ENCODE assay signal across 1 cellular context in genomic region chr1:32714277-32714676, GRCh38.
TF ChIP-seq lines count a peak whose summit lies in the region.

No MANE protein-coding gene starts in this region.

TF ChIP-seq in HepG2, 621 proteins besides CTCF, POLR2A, EP300 and RAD21 (continued from another document and continues in another):
- TF ChIP-seq PRDM4 (CRISPR knock-in tag; IDR thresholded peaks at IDR 0.05; ENCODE audit: borderline replicate concordance) (no peak), SOX5 (CRISPR knock-in tag; IDR thresholded peaks at IDR 0.05; ENCODE audit: borderline replicate concordance) (peak; percentile 51; the same call in 1 of the 2 replicates), GTF3A (CRISPR knock-in tag; conservative IDR thresholded peaks at IDR 0.05) (0 out of 2 replicates have a peak, but pooled peaks have one; percentile 75), FOSL2 (CRISPR knock-in tag; IDR thresholded peaks at IDR 0.05) (peak; percentile 74), ZNF792 (CRISPR knock-in tag; IDR thresholded peaks at IDR 0.05) (0 out of 2 replicates have a peak, but pooled peaks have one; percentile 52), ELF3 (CRISPR knock-in tag; IDR thresholded peaks at IDR 0.05) (peak; percentile 38; the same call in 1 of the 2 replicates), ZNF224 (CRISPR knock-in tag; IDR thresholded peaks at IDR 0.05) (no peak), HNF4G (IDR thresholded peaks at IDR 0.05; ENCODE audit: borderline replicate concordance, low read depth, low read length) (peak; percentile 56), HNF4G (CRISPR knock-in tag; IDR thresholded peaks at IDR 0.05; ENCODE audit: borderline replicate concordance, low read depth) (no peak), ATF5 (CRISPR knock-in tag; IDR thresholded peaks at IDR 0.05; ENCODE audit: low read depth) (no peak), SP5 (CRISPR knock-in tag; IDR thresholded peaks at IDR 0.05; ENCODE audit: borderline replicate concordance, low read depth) (peak; percentile 34; the same call in 1 of the 2 replicates), MZF1 (CRISPR knock-in tag; IDR thresholded peaks at IDR 0.05; ENCODE audit: borderline replicate concordance) (no peak), TFAP4 (IDR thresholded peaks at IDR 0.05; ENCODE audit: borderline replicate concordance, low read depth) (no peak), RARA (CRISPR knock-in tag; IDR thresholded peaks at IDR 0.05) (0 out of 2 replicates have a peak, but pooled peaks have one; percentile 17), BHLHE40 (IDR thresholded peaks at IDR 0.05; ENCODE audit: low read length) (0 out of 2 replicates have a peak, but pooled peaks have one; percentile 33), ZNF256 (CRISPR knock-in tag; conservative IDR thresholded peaks at IDR 0.05) (no peak), ZBTB7B (CRISPR knock-in tag; IDR thresholded peaks at IDR 0.05) (peak; percentile 60; the same call in 1 of the 2 replicates), ZNF3 (CRISPR knock-in tag; IDR thresholded peaks at IDR 0.05) (peak; percentile 63; the same call in 1 of the 2 replicates), AGO2 (optimal IDR thresholded peaks at IDR 0.05; ENCODE audit: low read depth, low read length) (no peak), ZNF143 (CRISPR knock-in tag; IDR thresholded peaks at IDR 0.05) (0 out of 2 replicates have a peak, but pooled peaks have one; percentile 17), TOPORS (CRISPR knock-in tag; IDR thresholded peaks at IDR 0.05) (no peak), ZNF326 (CRISPR knock-in tag; IDR thresholded peaks at IDR 0.05; ENCODE audit: borderline replicate concordance) (no peak), THAP11 (CRISPR knock-in tag; IDR thresholded peaks at IDR 0.05) (peak; percentile 39; the same call in 1 of the 2 replicates), GZF1 (CRISPR knock-in tag; IDR thresholded peaks at IDR 0.05) (no peak), SOX13 (IDR thresholded peaks at IDR 0.05) (no peak), SOX13 (CRISPR knock-in tag; conservative IDR thresholded peaks at IDR 0.05 in 1 of 2, IDR thresholded peaks at IDR 0.05 in 1 of 2) (peak in 1 of 2 experiments; percentile 67; a peak in 2 of 4 replicates), YEATS4 (CRISPR knock-in tag; IDR thresholded peaks at IDR 0.05; ENCODE audit: borderline replicate concordance) (peak; percentile 42; the same call in 1 of the 2 replicates), ATF1 (CRISPR knock-in tag; IDR thresholded peaks at IDR 0.05) (no peak), ZNF775 (CRISPR knock-in tag; IDR thresholded peaks at IDR 0.05; ENCODE audit: borderline replicate concordance) (no peak), ZFP36L1 (CRISPR knock-in tag; IDR thresholded peaks at IDR 0.05) (no peak), ZNF441 (CRISPR knock-in tag; IDR thresholded peaks at IDR 0.05; ENCODE audit: borderline replicate concordance) (peak; percentile 64), ERF (CRISPR knock-in tag; IDR thresholded peaks at IDR 0.05) (0 out of 2 replicates have a peak, but pooled peaks have one; percentile 41), RCOR2 (CRISPR knock-in tag; IDR thresholded peaks at IDR 0.05) (no peak), ZNF746 (CRISPR knock-in tag; IDR thresholded peaks at IDR 0.05) (no peak), FOXA1 (IDR thresholded peaks at IDR 0.05) (peak; percentile 77), FOXA1 (CRISPR knock-in tag; IDR thresholded peaks at IDR 0.05) (peak; percentile 99), ZNF782 (CRISPR knock-in tag; IDR thresholded peaks at IDR 0.05; ENCODE audit: borderline replicate concordance) (no peak), SMARCE1 (IDR thresholded peaks at IDR 0.05; ENCODE audit: borderline replicate concordance) (no peak), TERF1 (CRISPR knock-in tag; IDR thresholded peaks at IDR 0.05) (no peak), ZC3H13 (CRISPR knock-in tag; IDR thresholded peaks at IDR 0.05) (no peak), ZNF263 (CRISPR knock-in tag; IDR thresholded peaks at IDR 0.05) (no peak), ZFY (CRISPR knock-in tag; IDR thresholded peaks at IDR 0.05) (peak; percentile 25; the same call in 1 of the 2 replicates), ISL2 (CRISPR knock-in tag; IDR thresholded peaks at IDR 0.05) (peak; percentile 14; the same call in 1 of the 2 replicates), ZKSCAN8 (CRISPR knock-in tag; IDR thresholded peaks at IDR 0.05; ENCODE audit: borderline replicate concordance) (peak; percentile 68; the same call in 1 of the 2 replicates), RXRA (CRISPR knock-in tag; IDR thresholded peaks at IDR 0.05) (peak; percentile 42; the same call in 1 of the 2 replicates), ZNF619 (CRISPR knock-in tag; IDR thresholded peaks at IDR 0.05) (no peak), ZBTB39 (CRISPR knock-in tag; IDR thresholded peaks at IDR 0.05) (no peak), RFX5 (IDR thresholded peaks at IDR 0.05; ENCODE audit: low read depth, low read length) (no peak)
- TF ChIP-seq, protein P1, sequence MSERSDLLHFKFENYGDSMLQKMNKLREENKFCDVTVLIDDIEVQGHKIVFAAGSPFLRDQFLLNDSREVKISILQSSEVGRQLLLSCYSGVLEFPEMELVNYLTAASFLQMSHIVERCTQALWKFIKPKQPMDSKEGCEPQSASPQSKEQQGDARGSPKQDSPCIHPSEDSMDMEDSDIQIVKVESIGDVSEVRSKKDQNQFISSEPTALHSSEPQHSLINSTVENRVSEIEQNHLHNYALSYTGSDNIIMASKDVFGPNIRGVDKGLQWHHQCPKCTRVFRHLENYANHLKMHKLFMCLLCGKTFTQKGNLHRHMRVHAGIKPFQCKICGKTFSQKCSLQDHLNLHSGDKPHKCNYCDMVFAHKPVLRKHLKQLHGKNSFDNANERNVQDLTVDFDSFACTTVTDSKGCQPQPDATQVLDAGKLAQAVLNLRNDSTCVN (CRISPR knock-in tag; IDR thresholded peaks at IDR 0.05; ENCODE audit: borderline replicate concordance): no peak
- TF ChIP-seq, protein P2, sequence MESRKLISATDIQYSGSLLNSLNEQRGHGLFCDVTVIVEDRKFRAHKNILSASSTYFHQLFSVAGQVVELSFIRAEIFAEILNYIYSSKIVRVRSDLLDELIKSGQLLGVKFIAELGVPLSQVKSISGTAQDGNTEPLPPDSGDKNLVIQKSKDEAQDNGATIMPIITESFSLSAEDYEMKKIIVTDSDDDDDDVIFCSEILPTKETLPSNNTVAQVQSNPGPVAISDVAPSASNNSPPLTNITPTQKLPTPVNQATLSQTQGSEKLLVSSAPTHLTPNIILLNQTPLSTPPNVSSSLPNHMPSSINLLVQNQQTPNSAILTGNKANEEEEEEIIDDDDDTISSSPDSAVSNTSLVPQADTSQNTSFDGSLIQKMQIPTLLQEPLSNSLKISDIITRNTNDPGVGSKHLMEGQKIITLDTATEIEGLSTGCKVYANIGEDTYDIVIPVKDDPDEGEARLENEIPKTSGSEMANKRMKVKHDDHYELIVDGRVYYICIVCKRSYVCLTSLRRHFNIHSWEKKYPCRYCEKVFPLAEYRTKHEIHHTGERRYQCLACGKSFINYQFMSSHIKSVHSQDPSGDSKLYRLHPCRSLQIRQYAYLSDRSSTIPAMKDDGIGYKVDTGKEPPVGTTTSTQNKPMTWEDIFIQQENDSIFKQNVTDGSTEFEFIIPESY (CRISPR knock-in tag; IDR thresholded peaks at IDR 0.05): peak; percentile 15; the same call in 1 of the 2 replicates
- TF ChIP-seq, protein P3, sequence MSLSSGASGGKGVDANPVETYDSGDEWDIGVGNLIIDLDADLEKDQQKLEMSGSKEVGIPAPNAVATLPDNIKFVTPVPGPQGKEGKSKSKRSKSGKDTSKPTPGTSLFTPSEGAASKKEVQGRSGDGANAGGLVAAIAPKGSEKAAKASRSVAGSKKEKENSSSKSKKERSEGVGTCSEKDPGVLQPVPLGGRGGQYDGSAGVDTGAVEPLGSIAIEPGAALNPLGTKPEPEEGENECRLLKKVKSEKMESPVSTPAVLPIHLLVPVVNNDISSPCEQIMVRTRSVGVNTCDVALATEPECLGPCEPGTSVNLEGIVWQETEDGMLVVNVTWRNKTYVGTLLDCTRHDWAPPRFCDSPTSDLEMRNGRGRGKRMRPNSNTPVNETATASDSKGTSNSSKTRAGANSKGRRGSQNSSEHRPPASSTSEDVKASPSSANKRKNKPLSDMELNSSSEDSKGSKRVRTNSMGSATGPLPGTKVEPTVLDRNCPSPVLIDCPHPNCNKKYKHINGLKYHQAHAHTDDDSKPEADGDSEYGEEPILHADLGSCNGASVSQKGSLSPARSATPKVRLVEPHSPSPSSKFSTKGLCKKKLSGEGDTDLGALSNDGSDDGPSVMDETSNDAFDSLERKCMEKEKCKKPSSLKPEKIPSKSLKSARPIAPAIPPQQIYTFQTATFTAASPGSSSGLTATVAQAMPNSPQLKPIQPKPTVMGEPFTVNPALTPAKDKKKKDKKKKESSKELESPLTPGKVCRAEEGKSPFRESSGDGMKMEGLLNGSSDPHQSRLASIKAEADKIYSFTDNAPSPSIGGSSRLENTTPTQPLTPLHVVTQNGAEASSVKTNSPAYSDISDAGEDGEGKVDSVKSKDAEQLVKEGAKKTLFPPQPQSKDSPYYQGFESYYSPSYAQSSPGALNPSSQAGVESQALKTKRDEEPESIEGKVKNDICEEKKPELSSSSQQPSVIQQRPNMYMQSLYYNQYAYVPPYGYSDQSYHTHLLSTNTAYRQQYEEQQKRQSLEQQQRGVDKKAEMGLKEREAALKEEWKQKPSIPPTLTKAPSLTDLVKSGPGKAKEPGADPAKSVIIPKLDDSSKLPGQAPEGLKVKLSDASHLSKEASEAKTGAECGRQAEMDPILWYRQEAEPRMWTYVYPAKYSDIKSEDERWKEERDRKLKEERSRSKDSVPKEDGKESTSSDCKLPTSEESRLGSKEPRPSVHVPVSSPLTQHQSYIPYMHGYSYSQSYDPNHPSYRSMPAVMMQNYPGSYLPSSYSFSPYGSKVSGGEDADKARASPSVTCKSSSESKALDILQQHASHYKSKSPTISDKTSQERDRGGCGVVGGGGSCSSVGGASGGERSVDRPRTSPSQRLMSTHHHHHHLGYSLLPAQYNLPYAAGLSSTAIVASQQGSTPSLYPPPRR (CRISPR knock-in tag; IDR thresholded peaks at IDR 0.05; ENCODE audit: borderline replicate concordance): peak; percentile 57; the same call in 1 of the 2 replicates
- TF ChIP-seq, protein P4, sequence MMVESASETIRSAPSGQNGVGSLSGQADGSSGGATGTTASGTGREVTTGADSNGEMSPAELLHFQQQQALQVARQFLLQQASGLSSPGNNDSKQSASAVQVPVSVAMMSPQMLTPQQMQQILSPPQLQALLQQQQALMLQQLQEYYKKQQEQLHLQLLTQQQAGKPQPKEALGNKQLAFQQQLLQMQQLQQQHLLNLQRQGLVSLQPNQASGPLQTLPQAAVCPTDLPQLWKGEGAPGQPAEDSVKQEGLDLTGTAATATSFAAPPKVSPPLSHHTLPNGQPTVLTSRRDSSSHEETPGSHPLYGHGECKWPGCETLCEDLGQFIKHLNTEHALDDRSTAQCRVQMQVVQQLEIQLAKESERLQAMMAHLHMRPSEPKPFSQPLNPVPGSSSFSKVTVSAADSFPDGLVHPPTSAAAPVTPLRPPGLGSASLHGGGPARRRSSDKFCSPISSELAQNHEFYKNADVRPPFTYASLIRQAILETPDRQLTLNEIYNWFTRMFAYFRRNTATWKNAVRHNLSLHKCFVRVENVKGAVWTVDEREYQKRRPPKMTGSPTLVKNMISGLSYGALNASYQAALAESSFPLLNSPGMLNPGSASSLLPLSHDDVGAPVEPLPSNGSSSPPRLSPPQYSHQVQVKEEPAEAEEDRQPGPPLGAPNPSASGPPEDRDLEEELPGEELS (CRISPR knock-in tag; IDR thresholded peaks at IDR 0.05): peak; percentile 79
